Comparison of ENCODE assay signal across 23 cellular contexts in the genomic region with DNA sequence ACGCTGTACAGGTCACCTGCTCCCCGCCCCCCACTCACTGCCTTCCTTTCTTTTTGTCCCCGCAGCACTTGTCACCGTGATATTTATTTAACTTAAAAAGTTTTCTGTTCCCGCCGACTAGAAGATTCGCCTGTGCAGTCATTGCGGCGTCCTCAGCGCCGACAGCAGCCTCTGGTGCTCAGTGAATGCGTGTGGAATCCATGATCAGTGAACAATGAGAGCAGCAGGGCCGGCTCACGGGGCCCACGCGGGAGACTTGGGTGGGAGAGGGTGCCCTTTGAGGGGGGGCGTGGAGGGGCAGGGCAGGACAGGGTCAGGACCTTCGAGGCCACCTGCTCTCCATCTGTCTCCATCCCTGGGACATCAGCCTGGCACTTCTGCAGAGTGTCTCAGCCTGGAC. TPM values are rescaled to one million over a fixed set of nuclear protein-coding genes. Genes with fewer than 3 reads are reported as not detected.
DNase-seq lines count a peak whose midpoint lies in the region; ATAC-seq, FAIRE-seq and TF ChIP-seq lines count a peak whose summit lies in the region.
"Had no signal": no experiment of that assay in that cellular context is flagged by ENCODE, and none has a peak within 500 bp of the region (broad histone marks: within the 10 kb centered on the region; RNA-seq: fewer than 3 reads in every experiment).

No MANE protein-coding gene starts in this region.

- H3K9me3 ChIP-seq in BLaER1 (no peaks in the 10 kb centered on the region), H1 (ENCODE audit: insufficient read depth in 2 of 2, low read depth in 1 of 2, low read length in 1 of 2) (no peaks in the 10 kb centered on the region)
- no peaks in the 10 kb centered on the region for H3K9me3 ChIP-seq in BLaER1 treated with 17β-estradiol and CSF1 and Interleukin-3, amounts not matched to agents 10 nM and 100 nM (replicated peaks in 1 of 11)
- H3K9me3 ChIP-seq: BE2C had no signal

- H2BK12ac ChIP-seq in H1 (ENCODE audit: low read depth, low read length) = 0 out of 2 replicates have a peak overlapping the region, but pooled peaks have one; percentile 27

- no peak overlapping the region for H2BK120ac ChIP-seq in H1 (replicated peaks; ENCODE audit: low read depth, low read length)

- H4K20me1 ChIP-seq in BLaER1 (peaks cover under 1% of the 10 kb centered on the region; the same call in 1 of the 2 replicates), H1 (replicated peaks in 1 of 2; ENCODE audit: control insufficient read depth in 1 of 2, insufficient read depth in 2 of 2, low read length in 2 of 2) (peaks cover 0 to 2% of the 10 kb centered on the region in 2 experiments)
- H4K20me1 ChIP-seq in BLaER1 treated with 17β-estradiol and CSF1 and Interleukin-3, amounts not matched to agents 10 nM and 100 nM = peaks cover 0 to 14% (median 0%) of the 10 kb centered on the region in 11 experiments; a peak in 3 of 22 replicates

- H3K36me3 ChIP-seq in BLaER1 (no peaks in the 10 kb centered on the region), H1 (ENCODE audit: control insufficient read depth in 2 of 4, insufficient read depth in 4 of 4, low read length in 3 of 4) (no peaks in the 10 kb centered on the region)
- no peaks in the 10 kb centered on the region for H3K36me3 ChIP-seq in BLaER1 treated with 17β-estradiol and CSF1 and Interleukin-3, amounts not matched to agents 10 nM and 100 nM

- no peak for TF ChIP-seq EP300 in H1 (IDR thresholded peaks at IDR 0.05; ENCODE audit: borderline replicate concordance in 1 of 2, low read depth in 2 of 2, low read length in 2 of 2)

- H3K27ac ChIP-seq in BLaER1 (no peak overlapping the region), H1 (ENCODE audit: low read depth, low read length) (no peak overlapping the region)
- H3K27ac ChIP-seq in BLaER1 treated with 17β-estradiol and CSF1 and Interleukin-3, amounts not matched to agents 10 nM and 100 nM = no peak overlapping the region

- H2BK15ac ChIP-seq in H1 (ENCODE audit: low read length) = no peak overlapping the region

- H3K4me1 ChIP-seq in BLaER1 (peaks cover 97% of the 10 kb centered on the region), H1 (replicated peaks in 1 of 4; ENCODE audit: control insufficient read depth in 3 of 4, insufficient read depth in 4 of 4, low read length in 3 of 4) (peaks cover 0 to 7% (median 5%) of the 10 kb centered on the region in 4 experiments; a peak in 6 of 7 replicates)
- H3K4me1 ChIP-seq in BLaER1 treated with 17β-estradiol and CSF1 and Interleukin-3, amounts not matched to agents 10 nM and 100 nM = peaks cover 15 to 92% (median 86%) of the 10 kb centered on the region in 10 experiments

- no peak overlapping the region for H3K56ac ChIP-seq in H1 (replicated peaks; ENCODE audit: insufficient read length, low read depth, low read length)

- H3K23ac ChIP-seq in H1 (ENCODE audit: insufficient read length) = no peak overlapping the region

- no peak overlapping the region for H4K8ac ChIP-seq in H1 (ENCODE audit: extremely low read depth, insufficient read depth, low read length)

- CTCF ChIA-PET in H1 (lab: Charles Lee; ENCODE audit: partially characterized antibody) = interaction anchor here (1.2 to 1.4 kb wide), 2 partner anchors 22 to 91 kb away, joined by 3 to 9 read pairs; no protein-coding TSS in a partner anchor

- TF ChIP-seq CTCF in H1 (IDR thresholded peaks at IDR 0.05; ENCODE audit: control extremely low read depth in 1 of 3, insufficient read depth in 1 of 3, low read depth in 1 of 3, low read length in 3 of 3) = no peak

- peak overlapping the region; percentile 98 for H3K4me2 ChIP-seq in BLaER1
- H3K4me2 ChIP-seq in BLaER1 treated with 17β-estradiol and CSF1 and Interleukin-3, amounts not matched to agents 10 nM and 100 nM = peak overlapping the region in 9 of 11 experiments; percentile 25 to 99 (median 97); a peak in 16 of 22 replicates
- H3K4me2 ChIP-seq in H1 (ENCODE audit: insufficient read depth in 1 of 2, low read depth in 2 of 2, low read length in 2 of 2) = no peak overlapping the region

- H3K14ac ChIP-seq in H1 (ENCODE audit: insufficient read length) = no peak overlapping the region

- no peak for TF ChIP-seq POLR2A in H1 (IDR thresholded peaks at IDR 0.05; ENCODE audit: control extremely low read depth in 1 of 2, low read depth in 2 of 2, low read length in 2 of 2)

- H3K27me3 ChIP-seq in BLaER1 = peaks cover 25% of the 10 kb centered on the region
- H3K27me3 ChIP-seq in BLaER1 treated with 17β-estradiol and CSF1 and Interleukin-3, amounts not matched to agents 10 nM and 100 nM = peaks cover 18 to 51% (median 23%) of the 10 kb centered on the region in 11 experiments
- H3K27me3 ChIP-seq in H1 (replicated peaks in 1 of 4; ENCODE audit: control insufficient read depth in 3 of 4, extremely low read depth in 1 of 4, insufficient read depth in 3 of 4, low read length in 3 of 4) = peaks cover 4 to 25% (median 19%) of the 10 kb centered on the region in 4 experiments

- DNase-seq in H1 (ENCODE audit: low read depth in 1 of 2, low spot score in 2 of 2) (no peak), DMS79 treated with DMSO at 0.1 percent for 48 hours (lab: John Stamatoyannopoulos, UW) (no peak)
- DNase-seq: 8988T; ACHN; BE2C; C1 segment of cervical spinal cord; CD4-positive, alpha-beta memory T cell; CD4-positive, CD25-positive, alpha-beta regulatory T cell; CD8-positive, alpha-beta memory T cell; COR-L47; DMS 273 treated with DMSO at 0.1 percent for 48 hours; DMS153; DMS53; DMS79; GF-D8 had no signal

- H2BK5ac ChIP-seq in H1 (ENCODE audit: low read depth, low read length) = no peak overlapping the region

- H3K4me3 ChIP-seq in BLaER1 = no peak overlapping the region
- no peak overlapping the region for H3K4me3 ChIP-seq in BLaER1 treated with 17β-estradiol and CSF1 and Interleukin-3, amounts not matched to agents 10 nM and 100 nM
- H3K4me3 ChIP-seq in H1 (ENCODE audit: extremely low read depth in 1 of 4, insufficient read depth in 2 of 4, low read depth in 3 of 4, low read length in 4 of 4) = no peak overlapping the region

- H3K9ac ChIP-seq in BLaER1 = no peak overlapping the region
- no peak overlapping the region for H3K9ac ChIP-seq in BLaER1 treated with 17β-estradiol and CSF1 and Interleukin-3, amounts not matched to agents 10 nM and 100 nM
- H3K9ac ChIP-seq in H1 (replicated peaks in 1 of 4; ENCODE audit: extremely low read depth in 1 of 4, low read depth in 3 of 4, low read length in 3 of 4) = no peak overlapping the region

- no peak for FAIRE-seq in H1 (lab: Jason Lieb, UNC)
- FAIRE-seq: A204.1, G401.6, GM12891, GM19239 had no signal

- no peak overlapping the region for H2AK5ac ChIP-seq in H1 (ENCODE audit: low read depth, low read length)

- no peak overlapping the region for H4K91ac ChIP-seq in H1 (replicated peaks; ENCODE audit: insufficient read length, low read length)

- no peak overlapping the region for H3K18ac ChIP-seq in H1 (ENCODE audit: extremely low read depth, low read length)

- 81% methylated on average over 15 of the region's 18 CpGs; no CpG with 5 or more reads in 1 of the 2 experiments for WGBS in H1 (ENCODE audit: extremely low coverage in 1 of 2, insufficient coverage in 1 of 2, insufficient read length in 1 of 2, insufficient replicate concordance in 2 of 2, low coverage in 1 of 2, low lambda C conversion rate in 2 of 2, missing lambda C conversion rate in 1 of 2), 2 experiments

- H2BK20ac ChIP-seq in H1 (ENCODE audit: low read length) = peak overlapping the region; percentile 95; the same call in 1 of the 2 replicates

- H3K79me2 ChIP-seq in H1 (ENCODE audit: control insufficient read depth in 1 of 2, insufficient read depth in 2 of 2, low read length in 2 of 2) = no peaks in the 10 kb centered on the region

- TF ChIP-seq RAD21 in H1 (IDR thresholded peaks at IDR 0.05 in 1 of 2, conservative IDR thresholded peaks at IDR 0.05 in 1 of 2; ENCODE audit: low read depth in 2 of 2, low read length in 2 of 2) = no peak

- no peak for ATAC-seq in GM21367 (IDR thresholded peaks at IDR 0.05; ENCODE audit: unreplicated experiment)
- ATAC-seq in HG03039 (IDR thresholded peaks at IDR 0.05; ENCODE audit: unreplicated experiment) = no peak

- H2AFZ ChIP-seq in H1 (ENCODE audit: low read length) = no peak overlapping the region

- no peaks in the 10 kb centered on the region; the same call in 1 of the 2 replicates for H3K23me2 ChIP-seq in H1 (ENCODE audit: low read depth, low read length)

- H4K5ac ChIP-seq in H1 (ENCODE audit: insufficient read length, low read depth, low read length) = no peak overlapping the region

- H3K4ac ChIP-seq in H1 (replicated peaks; ENCODE audit: insufficient read length, low read depth, low read length) = no peak overlapping the region

- no peaks in the 10 kb centered on the region for H3K79me1 ChIP-seq in H1 (ENCODE audit: low read depth, low read length)

- POLR2A ChIA-PET in H1 (lab: Charles Lee; ENCODE audit: partially characterized antibody) = interaction anchor here (1.2 kb wide), 2 partner anchors 13 to 33 kb away, joined by 3 read pairs; no protein-coding TSS in a partner anchor

TF ChIP-seq in H1, 55 proteins besides CTCF, POLR2A, EP300 and RAD21 (continues in another document):
- TF ChIP-seq MAFK (IDR thresholded peaks at IDR 0.05; ENCODE audit: low read depth, low read length) = no peak
- no peak for TF ChIP-seq SP1 (IDR thresholded peaks at IDR 0.05; ENCODE audit: low read depth, low read length)
- TF ChIP-seq KDM1A (IDR thresholded peaks at IDR 0.05; ENCODE audit: borderline replicate concordance, low read length) = no peak
- no peak for TF ChIP-seq HDAC2 (IDR thresholded peaks at IDR 0.05; ENCODE audit: borderline replicate concordance in 1 of 2, low read depth in 2 of 2, low read length in 2 of 2)
- TF ChIP-seq PHF8 (conservative IDR thresholded peaks at IDR 0.05; ENCODE audit: low read depth, low read length) = no peak

RNA-seq across cellular contexts. Expression of gene BEGAIN, which starts 24.5 kb away (rescaled TPM):
- 2.1 and 3.0 TPM in 2 replicates for total RNA-seq in H1 (2021; fragmentation: NEBNext Ultra II Directional; extraction: Animal tissue kit (Norgen Biotek cat#: 25700))
- polyA plus RNA-seq in H1 (2011; rRNA removed) = 2.9 and 3.7 TPM in 2 replicates
- 2.7 TPM for polyA plus RNA-seq in H1 (2011; cell fraction: cytosol; rRNA removed)
- 5.0 TPM for polyA plus RNA-seq in H1 (2011; cell fraction: nucleus; rRNA removed)
- 2.0 to 3.5 TPM (median 2.7 TPM) in 4 replicates for polyA plus RNA-seq in H1 (2012, experiment 1 of 2)
- polyA plus RNA-seq in H1 (2012, experiment 2 of 2) = 1.5 TPM
- polyA plus RNA-seq in H1 (2013, experiment 1 of 2) = 1.6 TPM
- polyA plus RNA-seq in H1 (2013, experiment 2 of 2) = 1.8 TPM
- 1.0 and 1.7 TPM in 2 replicates for polyA minus RNA-seq in H1 (2011; rRNA and poly(A)+ RNA removed)
- polyA minus RNA-seq in H1 (2011; cell fraction: cytosol; rRNA and poly(A)+ RNA removed) = 1.4 TPM
- polyA minus RNA-seq in H1 (2011; cell fraction: nucleus; rRNA and poly(A)+ RNA removed) = 1.9 TPM

Comparison
In these comparisons a context has a peak if more than half of its experiments do, and no peak if none do; other contexts are left out.
1. H3K4me2 ChIP-seq: peak in BLaER1 (single experiment) and BLaER1 treated with 17β-estradiol and CSF1 and Interleukin-3, amounts not matched to agents 10 nM and 100 nM (9 of 11); none in H1 (0 of 2).